ENCODE assay signal across 13 cellular contexts in the genomic region with DNA sequence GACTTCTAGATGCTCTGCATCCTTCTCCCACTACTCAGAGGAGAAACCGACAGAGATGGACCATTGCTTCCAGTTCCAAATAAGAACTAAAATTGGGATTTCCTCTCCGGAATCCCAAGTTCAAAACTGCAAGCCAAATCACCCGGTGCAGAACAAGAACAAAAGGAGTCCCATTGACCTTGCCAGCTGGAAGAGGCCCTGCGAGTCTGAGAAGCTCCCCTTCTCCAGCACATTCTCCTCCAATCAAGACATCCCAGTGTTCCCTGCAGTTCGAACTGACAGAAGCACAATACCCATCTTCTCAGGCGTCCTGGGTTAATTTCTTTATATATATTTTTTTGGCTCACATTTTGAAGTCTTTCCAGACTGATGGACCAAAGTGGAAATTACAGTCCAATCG.
"Had no signal": no experiment of that assay in that cellular context is flagged by ENCODE, and none has a peak within 500 bp of the region (broad histone marks: within the 10 kb centered on the region; RNA-seq: fewer than 3 reads in every experiment).

No MANE protein-coding gene starts in this region.

- H3K27me3 ChIP-seq: cardiac muscle cell, upper lobe of left lung had no signal

- H3K27ac ChIP-seq: cardiac muscle cell, coronary artery, SJSA1 had no signal

- H3K36me3 ChIP-seq: cardiac muscle cell, SJSA1, upper lobe of left lung had no signal

- H3K9me3 ChIP-seq: SJSA1, upper lobe of left lung had no signal

- H3K4me1 ChIP-seq: SJSA1, upper lobe of left lung had no signal

- H3K4me3 ChIP-seq: cardiac muscle cell, coronary artery, SJSA1, upper lobe of left lung had no signal

- ATAC-seq: stimulated activated naive B cell treated with anti-CD40 and anti-IgM and Interleukin-4, amounts not matched to agents 10 μg/mL and 1 μg/mL and 100 μg/mL, for 72 hours had no signal

- DNase-seq: activated CD4-positive, alpha-beta T cell treated with anti-CD3 and anti-CD28 coated beads for 1 hour; activated CD4-positive, alpha-beta T cell treated with anti-CD3 and anti-CD28 coated beads, Interleukin-2, amount 50 U/mL, for 48 hours; activated CD8-positive, alpha-beta memory T cell treated with anti-CD3 and anti-CD28 coated beads, Interleukin-2, amount 50 U/mL, for 4 hours; activated naive CD4-positive, alpha-beta T cell; effector CD4-positive, alpha-beta T cell; kidney; stimulated activated CD4-positive, alpha-beta T cell treated with anti-CD3 and anti-CD28 coated beads, Interleukin-2, amount 100 ng/mL, for 24 hours; stimulated activated naive B cell treated with anti-CD40 and anti-IgM and Interleukin-4, amounts not matched to agents 10 μg/mL and 1 μg/mL and 100 μg/mL, for 72 hours; T-helper 9 cell; upper lobe of left lung had no signal
